ENCODE assay signal across 25 cellular contexts in genomic region chr2:43708891-43709290, GRCh38. TPM values are rescaled to one million over a fixed set of nuclear protein-coding genes. Genes with fewer than 3 reads are reported as not detected.
A peak's percentile ranks its signal among the peaks of the same experiment; 100 is the strongest.
DNase-seq lines count a peak whose midpoint lies in the region; ATAC-seq and FAIRE-seq lines count a peak whose summit lies in the region.
"Had no signal": no experiment of that assay in that cellular context is flagged by ENCODE, and none has a peak within 500 bp of the region (broad histone marks: within the 10 kb centered on the region; RNA-seq: fewer than 3 reads in every experiment).

No MANE protein-coding gene starts in this region.

- FAIRE-seq in RCC 7860 (lab: Jason Lieb, UNC), result peak; percentile 50
- peak; percentile 62 for FAIRE-seq in endometrium (lab: Jason Lieb, UNC)
- FAIRE-seq: GM12892, GM19239, HepG2, K562 had no signal

- H3K4me1 Mint-ChIP-seq in effector memory CD8-positive, alpha-beta T cell (ENCODE audit: low read depth in 2 of 2), result peaks cover 0 to 1% of the 10 kb centered on the region in 2 donors
- H3K4me1 Mint-ChIP-seq in activated T-cell treated with anti-CD3 and anti-CD28 coated beads, Interleukin-2, amount 50 U/mL, for 72 hours (ENCODE audit: low read depth), result no peaks in the 10 kb centered on the region
- H3K4me1 Mint-ChIP-seq: CD14-positive monocyte; CD8-positive, alpha-beta memory T cell had no signal

- DNase-seq in ELR (ENCODE audit: low read depth) (peak; percentile 49), RCC 7860 (ENCODE audit: low spot score) (no peak), iris pigment epithelial cell (ENCODE audit: low read depth) (peak; percentile 52), SW480 (ENCODE audit: low spot score) (no peak), NCI-H1417 (lab: John Stamatoyannopoulos, UW) (no peak)
- DNase-seq in effector memory CD8-positive, alpha-beta T cell, result no peak
- no peak for DNase-seq in activated T-cell treated with anti-CD3 and anti-CD28 coated beads, Interleukin-2, amount 50 U/mL, for 72 hours
- DNase-seq: 8988T; ACHN; BE2C; Calu3; CD8-positive, alpha-beta memory T cell; DMS79 treated with DMSO at 0.1 percent for 48 hours; Kasumi-1; NCI-H1105 treated with DMSO at 0.1 percent for 48 hours; NCI-H2029; NCI-H2227 treated with DMSO at 0.1 percent for 48 hours; NCI-H526 treated with DMSO at 0.1 percent for 48 hours; SHP77 treated with DMSO at 0.1 percent for 48 hours had no signal

- no peak overlapping the region for H3K4me3 Mint-ChIP-seq in effector memory CD8-positive, alpha-beta T cell
- no peak overlapping the region for H3K4me3 Mint-ChIP-seq in activated T-cell treated with anti-CD3 and anti-CD28 coated beads, Interleukin-2, amount 50 U/mL, for 72 hours
- H3K4me3 Mint-ChIP-seq: CD14-positive monocyte; CD8-positive, alpha-beta memory T cell had no signal

- ATAC-seq in effector memory CD8-positive, alpha-beta T cell (replicated peaks), result no peak
- no peak for ATAC-seq in activated T-cell treated with anti-CD3 and anti-CD28 coated beads, Interleukin-2, amount 50 U/mL, for 72 hours (replicated peaks in 1 of 2)
- ATAC-seq: HepG2 had no signal

- peaks cover 18 to 34% of the 10 kb centered on the region in 2 donors for H3K27me3 Mint-ChIP-seq in effector memory CD8-positive, alpha-beta T cell
- H3K27me3 Mint-ChIP-seq in activated T-cell treated with anti-CD3 and anti-CD28 coated beads, Interleukin-2, amount 50 U/mL, for 72 hours (ENCODE audit: low read depth), result no peaks in the 10 kb centered on the region

- H3K27ac Mint-ChIP-seq in effector memory CD8-positive, alpha-beta T cell, result no peak overlapping the region
- no peak overlapping the region for H3K27ac Mint-ChIP-seq in activated T-cell treated with anti-CD3 and anti-CD28 coated beads, Interleukin-2, amount 50 U/mL, for 72 hours
- H3K27ac Mint-ChIP-seq: CD14-positive monocyte; CD8-positive, alpha-beta memory T cell had no signal

- no peaks in the 10 kb centered on the region for H3K36me3 Mint-ChIP-seq in effector memory CD8-positive, alpha-beta T cell (ENCODE audit: insufficient read depth)
- H3K36me3 Mint-ChIP-seq in activated T-cell treated with anti-CD3 and anti-CD28 coated beads, Interleukin-2, amount 50 U/mL, for 72 hours (ENCODE audit: insufficient read depth in 2 of 2), result no peaks in the 10 kb centered on the region
- H3K36me3 Mint-ChIP-seq: CD14-positive monocyte had no signal

- no peaks in the 10 kb centered on the region for H3K9me3 Mint-ChIP-seq in effector memory CD8-positive, alpha-beta T cell
- H3K9me3 Mint-ChIP-seq in activated T-cell treated with anti-CD3 and anti-CD28 coated beads, Interleukin-2, amount 50 U/mL, for 72 hours, result no peaks in the 10 kb centered on the region
- H3K9me3 Mint-ChIP-seq: CD8-positive, alpha-beta memory T cell had no signal

RNA-seq across cellular contexts. Expression of gene C1GALT1C1L, which starts 32.7 kb away (rescaled TPM):
- under 1 TPM in 1 of 2 donors, not detected in 1; 0.48 TPM for total RNA-seq in activated T-cell treated with anti-CD3 and anti-CD28 coated beads, Interleukin-2, amount 50 U/mL, for 72 hours

Comparison
In these comparisons a context has a peak if more than half of its experiments do, and no peak if none do; other contexts are left out.
1. DNase-seq: peak in ELR (single experiment) and iris pigment epithelial cell (single experiment); none in RCC 7860 (single experiment), effector memory CD8-positive, alpha-beta T cell (0 of 3), SW480 (single experiment), NCI-H1417 (0 of 3) and activated T-cell treated with anti-CD3 and anti-CD28 coated beads, Interleukin-2, amount 50 U/mL, for 72 hours (0 of 2).